ENCODE assay signal across 8 cellular contexts in the genomic region with DNA sequence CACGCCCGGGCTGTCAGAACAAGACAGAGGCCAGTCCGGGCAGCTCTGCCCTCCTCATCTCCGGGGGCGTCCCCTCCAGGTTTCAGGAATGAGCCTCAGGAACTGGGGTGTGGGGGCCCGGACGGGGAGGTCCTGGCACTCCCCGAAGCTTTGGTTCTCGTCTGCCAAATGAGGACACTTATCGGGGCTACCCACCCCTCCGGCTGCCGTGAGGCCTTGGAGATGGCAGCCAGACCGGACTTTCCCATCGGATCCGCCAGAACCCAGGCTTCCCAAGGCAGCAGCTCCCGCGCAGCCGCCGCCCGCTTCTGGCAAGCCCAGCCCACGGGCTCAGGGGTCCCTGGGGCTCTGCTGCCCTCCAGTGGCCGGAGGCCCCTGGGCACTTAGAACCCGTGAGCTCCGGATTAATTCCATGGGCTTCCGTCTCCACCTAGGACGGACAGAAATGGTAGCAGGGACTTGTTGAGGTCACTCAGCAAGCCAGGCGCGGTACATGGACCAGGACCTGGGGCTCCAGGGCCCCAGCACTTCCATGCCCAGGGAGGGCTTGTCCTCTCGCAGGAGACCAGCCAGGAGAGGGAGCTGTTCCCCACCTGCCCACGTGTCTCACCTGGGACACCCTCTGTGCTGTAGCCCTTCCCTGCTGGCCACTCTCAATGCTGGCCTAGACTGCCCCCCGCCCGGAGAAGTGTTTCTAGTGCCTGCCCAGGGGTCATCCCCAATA.
A peak's percentile ranks its signal among the peaks of the same experiment; 100 is the strongest.
DNase-seq lines count a peak whose midpoint lies in the region; ATAC-seq, FAIRE-seq and TF ChIP-seq lines count a peak whose summit lies in the region.

No MANE protein-coding gene starts in this region.

- peak overlapping the region; percentile 53 for H3K27ac ChIP-seq in HL-60 (replicated peaks)
- H3K27ac ChIP-seq in H1 (ENCODE audit: low read depth, low read length) = no peak overlapping the region

- TF ChIP-seq POLR2A in H1 (IDR thresholded peaks at IDR 0.05; ENCODE audit: control extremely low read depth in 1 of 2, low read depth in 2 of 2, low read length in 2 of 2) = no peak

- no peaks in the 10 kb centered on the region for H3K23me2 ChIP-seq in H1 (ENCODE audit: low read depth, low read length)

- H2AK5ac ChIP-seq in H1 (ENCODE audit: low read depth, low read length) = no peak overlapping the region

- peak overlapping the region; percentile 91 for H4K91ac ChIP-seq in H1 (replicated peaks; ENCODE audit: insufficient read length, low read length)

- peak overlapping the region; percentile 54; the same call in 1 of the 2 replicates for H2BK5ac ChIP-seq in H1 (ENCODE audit: low read depth, low read length)

- no peak overlapping the region for H2BK120ac ChIP-seq in H1 (replicated peaks; ENCODE audit: low read depth, low read length)

- CTCF ChIA-PET in H1 (lab: Charles Lee; ENCODE audit: partially characterized antibody) = interaction anchor here (0.6 to 11.4 kb wide), 106 partner anchors 8 to 580 kb away, joined by 3 to 156 read pairs (median 5); a partner anchor contains a TSS

- H3K4ac ChIP-seq in H1 (replicated peaks; ENCODE audit: insufficient read length, low read depth, low read length) = no peak overlapping the region

- H3K79me2 ChIP-seq in H1 (ENCODE audit: control insufficient read depth in 1 of 2, insufficient read depth in 2 of 2, low read length in 2 of 2) = no peaks in the 10 kb centered on the region

- H3K4me1 ChIP-seq in H1 (replicated peaks in 1 of 4; ENCODE audit: control insufficient read depth in 3 of 4, insufficient read depth in 4 of 4, low read length in 3 of 4) = peaks cover 2 to 15% (median 6%) of the 10 kb centered on the region in 4 experiments

- H3K36me3 ChIP-seq in H1 (ENCODE audit: control insufficient read depth in 2 of 4, insufficient read depth in 4 of 4, low read length in 3 of 4) = no peaks in the 10 kb centered on the region

- TF ChIP-seq CTCF in HL-60 (IDR thresholded peaks at IDR 0.05; ENCODE audit: insufficient read depth, low read length) (peak; percentile 82), H1 (IDR thresholded peaks at IDR 0.05; ENCODE audit: control extremely low read depth in 1 of 3, insufficient read depth in 1 of 3, low read depth in 1 of 3, low read length in 3 of 3) (peak; percentile 64 to 96 (median 95)), mesothelial cell of epicardium (IDR thresholded peaks at IDR 0.05; ENCODE audit: unreplicated experiment) (peak; percentile 93)

- H3K56ac ChIP-seq in H1 (replicated peaks; ENCODE audit: insufficient read length, low read depth, low read length) = no peak overlapping the region

- H3K27ac Mint-ChIP-seq in mesothelial cell of epicardium = no peak overlapping the region

- peak overlapping the region; percentile 75; the same call in 1 of the 2 replicates for H3K18ac ChIP-seq in H1 (ENCODE audit: extremely low read depth, low read length)

- no peaks in the 10 kb centered on the region for H3K9me3 ChIP-seq in H1 (ENCODE audit: insufficient read depth in 2 of 2, low read depth in 1 of 2, low read length in 1 of 2)

- no peak overlapping the region for H4K5ac ChIP-seq in H1 (ENCODE audit: insufficient read length, low read depth, low read length)

- H3K4me3 ChIP-seq in HL-60 (replicated peaks; ENCODE audit: insufficient read depth, low read length) = peak overlapping the region; percentile 68
- peak overlapping the region in 1 of 4 experiments; percentile 15; a peak in 1 of 8 replicates for H3K4me3 ChIP-seq in H1 (ENCODE audit: extremely low read depth in 1 of 4, insufficient read depth in 2 of 4, low read depth in 3 of 4, low read length in 4 of 4)

- H3K4me2 ChIP-seq in H1 (ENCODE audit: insufficient read depth in 1 of 2, low read depth in 2 of 2, low read length in 2 of 2) = peak overlapping the region in 1 of 2 experiments; percentile 55; a peak in 3 of 4 replicates

- H3K27me3 ChIP-seq in HL-60 (ENCODE audit: insufficient read depth, poor library complexity, severe bottlenecking) (no peaks in the 10 kb centered on the region), H1 (replicated peaks in 1 of 4; ENCODE audit: control insufficient read depth in 3 of 4, extremely low read depth in 1 of 4, insufficient read depth in 3 of 4, low read length in 3 of 4) (no peaks in the 10 kb centered on the region)

- H3K9me3 Mint-ChIP-seq in mesothelial cell of epicardium = peaks cover 3% of the 10 kb centered on the region

- no peak for TF ChIP-seq EP300 in H1 (IDR thresholded peaks at IDR 0.05; ENCODE audit: borderline replicate concordance in 1 of 2, low read depth in 2 of 2, low read length in 2 of 2)

- no peak overlapping the region for H3K14ac ChIP-seq in H1 (ENCODE audit: insufficient read length)

- H4K20me1 ChIP-seq in H1 (replicated peaks in 1 of 2; ENCODE audit: control insufficient read depth in 1 of 2, insufficient read depth in 2 of 2, low read length in 2 of 2) = no peaks in the 10 kb centered on the region

- H2BK20ac ChIP-seq in H1 (ENCODE audit: low read length) = peak overlapping the region; percentile 94; the same call in 1 of the 2 replicates

- no peak overlapping the region for H3K23ac ChIP-seq in H1 (ENCODE audit: insufficient read length)

- peak; percentile 63 for ATAC-seq in GM19023 (IDR thresholded peaks at IDR 0.05; ENCODE audit: unreplicated experiment)

- H3K27me3 Mint-ChIP-seq in mesothelial cell of epicardium (ENCODE audit: low read depth) = no peaks in the 10 kb centered on the region

- H3K4me1 Mint-ChIP-seq in mesothelial cell of epicardium = peaks cover 23% of the 10 kb centered on the region

- H3K4me3 Mint-ChIP-seq in mesothelial cell of epicardium = peak overlapping the region; percentile 44

- POLR2A ChIA-PET in H1 (lab: Charles Lee; ENCODE audit: partially characterized antibody) = interaction anchor here (0.5 to 1.0 kb wide), 7 partner anchors 14 to 602 kb away, joined by 3 read pairs; no protein-coding TSS in a partner anchor

- 26% methylated on average over 30 of the region's 32 CpGs; no CpG with 5 or more reads in 1 of the 2 experiments for WGBS in H1 (ENCODE audit: extremely low coverage in 1 of 2, insufficient coverage in 1 of 2, insufficient read length in 1 of 2, insufficient replicate concordance in 2 of 2, low coverage in 1 of 2, low lambda C conversion rate in 2 of 2, missing lambda C conversion rate in 1 of 2), 2 experiments

- no peaks in the 10 kb centered on the region for H3K36me3 Mint-ChIP-seq in mesothelial cell of epicardium

- H3K9ac ChIP-seq in H1 (replicated peaks in 1 of 4; ENCODE audit: extremely low read depth in 1 of 4, low read depth in 3 of 4, low read length in 3 of 4) = no peak overlapping the region

- no peaks in the 10 kb centered on the region for H3K79me1 ChIP-seq in H1 (ENCODE audit: low read depth, low read length)

- DNase-seq in AG08396 (ENCODE audit: low spot score) = peak; percentile 93
- peak; percentile 62 to 71 for DNase-seq in HL-60 (ENCODE audit: low read depth in 1 of 2, low spot score in 1 of 2)
- DNase-seq in NOMO-1 (lab: John Stamatoyannopoulos, UW; ENCODE audit: unreplicated experiment in 2 of 2) = peak; percentile 67 to 72
- peak; percentile 34 to 66 (median 51) for DNase-seq in activated CD8-positive, alpha-beta memory T cell treated with anti-CD3 and anti-CD28 coated beads for 48 hours (ENCODE audit: low read depth in 2 of 3, low spot score in 2 of 3)
- peak; percentile 72 to 93 for DNase-seq in H1 (ENCODE audit: low read depth in 1 of 2, low spot score in 2 of 2)
- DNase-seq in mesothelial cell of epicardium (ENCODE audit: low spot score in 2 of 2, unreplicated experiment in 2 of 2) = peak; percentile 78 to 89
- peak; percentile 53 for DNase-seq in stimulated activated CD8-positive, alpha-beta memory T cell treated with anti-CD3 and anti-CD28 coated beads, Interleukin-15, amount 100 ng/mL, for 1 hour (ENCODE audit: low read depth)

- peak overlapping the region; percentile 93; the same call in 1 of the 2 replicates for H2AFZ ChIP-seq in H1 (ENCODE audit: low read length)

- FAIRE-seq in H1 (lab: Jason Lieb, UNC) = no peak

- peak overlapping the region; percentile 77; the same call in 1 of the 2 replicates for H4K8ac ChIP-seq in H1 (ENCODE audit: extremely low read depth, insufficient read depth, low read length)

- H2BK15ac ChIP-seq in H1 (ENCODE audit: low read length) = peak overlapping the region; percentile 97

- TF ChIP-seq RAD21 in H1 (IDR thresholded peaks at IDR 0.05 in 1 of 2, conservative IDR thresholded peaks at IDR 0.05 in 1 of 2; ENCODE audit: low read depth in 2 of 2, low read length in 2 of 2) = peak; percentile 99

- peak overlapping the region; percentile 71; the same call in 1 of the 2 replicates for H2BK12ac ChIP-seq in H1 (ENCODE audit: low read depth, low read length)

TF ChIP-seq in H1, 55 proteins besides CTCF, POLR2A, EP300 and RAD21 (continues in another document):
- TF ChIP-seq, protein P1, sequence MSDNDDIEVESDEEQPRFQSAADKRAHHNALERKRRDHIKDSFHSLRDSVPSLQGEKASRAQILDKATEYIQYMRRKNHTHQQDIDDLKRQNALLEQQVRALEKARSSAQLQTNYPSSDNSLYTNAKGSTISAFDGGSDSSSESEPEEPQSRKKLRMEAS (IDR thresholded peaks at IDR 0.05) = peak; percentile 88
- no peak for TF ChIP-seq RFX5 (IDR thresholded peaks at IDR 0.05; ENCODE audit: borderline replicate concordance, low read depth, low read length)
- no peak for TF ChIP-seq CHD2 (IDR thresholded peaks at IDR 0.05; ENCODE audit: low read length)
- TF ChIP-seq NANOG (IDR thresholded peaks at IDR 0.05; ENCODE audit: insufficient read depth, low read depth, low read length, poor library complexity, severe bottlenecking) = no peak
- no peak for TF ChIP-seq CEBPB (IDR thresholded peaks at IDR 0.05; ENCODE audit: low read depth, low read length)
- TF ChIP-seq GTF2F1 (IDR thresholded peaks at IDR 0.05; ENCODE audit: borderline replicate concordance, low read depth, low read length) = no peak
- TF ChIP-seq CBX8 (IDR thresholded peaks at IDR 0.05; ENCODE audit: borderline replicate concordance, low read depth, low read length) = no peak
- TF ChIP-seq BCL11A (IDR thresholded peaks at IDR 0.05; ENCODE audit: low read depth in 2 of 2, low read length in 2 of 2) = no peak
- TF ChIP-seq SIX5 (IDR thresholded peaks at IDR 0.05; ENCODE audit: low read depth, low read length) = no peak
- TF ChIP-seq SP4 (IDR thresholded peaks at IDR 0.05; ENCODE audit: low read length) = no peak
- no peak for TF ChIP-seq CTBP2 (IDR thresholded peaks at IDR 0.05; ENCODE audit: borderline replicate concordance, insufficient read depth, insufficient read length, low read length)
- TF ChIP-seq CHD1 (IDR thresholded peaks at IDR 0.05; ENCODE audit: low read depth, low read length) = no peak
- TF ChIP-seq ZNF274 (IDR thresholded peaks at IDR 0.05; ENCODE audit: borderline replicate concordance, extremely low read depth, low read length) = no peak
- TF ChIP-seq EGR1 (IDR thresholded peaks at IDR 0.05; ENCODE audit: borderline replicate concordance, low read depth, low read length) = peak; percentile 44; the same call in 1 of the 2 replicates
- TF ChIP-seq NRF1 (IDR thresholded peaks at IDR 0.05; ENCODE audit: low read depth, low read length) = peak; percentile 46
- TF ChIP-seq RXRA (IDR thresholded peaks at IDR 0.05; ENCODE audit: insufficient read depth, low read depth, low read length) = no peak
- no peak; the same call in 1 of the 2 replicates for TF ChIP-seq CREB1 (IDR thresholded peaks at IDR 0.05)
